ENCODE assay signal across 10 cellular contexts in genomic region chr17:45241315-45242011, GRCh38. TPM values are rescaled to one million over a fixed set of nuclear protein-coding genes. Genes with fewer than 3 reads are reported as not detected.
DNase-seq lines count a peak whose midpoint lies in the region; ATAC-seq and TF ChIP-seq lines count a peak whose summit lies in the region.
"Had no signal": no experiment of that assay in that cellular context is flagged by ENCODE, and none has a peak within 500 bp of the region (broad histone marks: within the 10 kb centered on the region; RNA-seq: fewer than 3 reads in every experiment).

No MANE protein-coding gene starts in this region.

- peak overlapping the region; percentile 97 for H3K4me2 ChIP-seq in hepatocyte

- peak overlapping the region; percentile 77 for H3K4me3 Mint-ChIP-seq in WTC11
- no peak overlapping the region for H3K4me3 Mint-ChIP-seq in HFFc6
- H3K4me3 Mint-ChIP-seq: activated naive CD8-positive, alpha-beta T cell had no signal

- WGBS in hepatocyte (ENCODE audit: low lambda C conversion rate, missing lambda C conversion rate): 3% methylated on average over 29 of the region's 60 CpGs
- 17 to 62% methylated on average over 60 of the region's 60 CpGs for WGBS in sigmoid colon, 2 donors

- no peak overlapping the region for H3K27ac Mint-ChIP-seq in WTC11
- no peak overlapping the region for H3K27ac Mint-ChIP-seq in HFFc6

- CTCF ChIA-PET in WTC11 (lab: Charles Lee): interaction anchor here (0.8 to 9.1 kb wide), 16 partner anchors 9 to 154 kb away, joined by 3 to 179 read pairs (median 6); partner anchors contain the start of genes ACBD4 and HEXIM1

- DNase-seq in NCI-H1105 treated with DMSO at 0.1 percent for 48 hours (lab: John Stamatoyannopoulos, UW) (peak; percentile 79), WTC11 (ENCODE audit: low spot score) (peak; percentile 79), hepatocyte (ENCODE audit: low spot score) (peak; percentile 81), sigmoid colon (no peak), GM13977 (ENCODE audit: low spot score) (no peak), HFFc6 (no peak)
- DNase-seq in central memory CD4-positive, alpha-beta T cell: no peak

- H3K27me3 Mint-ChIP-seq in WTC11 (ENCODE audit: low read depth) (peaks cover 48% of the 10 kb centered on the region), HFFc6 (ENCODE audit: insufficient read depth) (peaks cover 10% of the 10 kb centered on the region)
- H3K27me3 Mint-ChIP-seq: activated naive CD8-positive, alpha-beta T cell had no signal

- H3K9me3 ChIP-seq in hepatocyte (ENCODE audit: low read depth): no peaks in the 10 kb centered on the region
- no peaks in the 10 kb centered on the region for H3K9me3 ChIP-seq in sigmoid colon

- no peaks in the 10 kb centered on the region for H3K9me2 ChIP-seq in hepatocyte (replicated peaks; ENCODE audit: insufficient read depth)

- intact Hi-C loops in sigmoid colon (cut with DNase I): no loop called here

- TF ChIP-seq EP300 in sigmoid colon (IDR thresholded peaks at IDR 0.05): no peak

- no peaks in the 10 kb centered on the region for H3K9me3 Mint-ChIP-seq in WTC11
- no peaks in the 10 kb centered on the region for H3K9me3 Mint-ChIP-seq in HFFc6

- TF ChIP-seq CTCF in WTC11 (IDR thresholded peaks at IDR 0.05): no peak
- TF ChIP-seq CTCF in hepatocyte (IDR thresholded peaks at IDR 0.05; ENCODE audit: poor library complexity): no peak
- TF ChIP-seq CTCF in sigmoid colon (IDR thresholded peaks at IDR 0.05): no peak
- TF ChIP-seq CTCF in GM13977 (IDR thresholded peaks at IDR 0.05; ENCODE audit: extremely low read depth, insufficient read depth, missing control alignments): no peak
- TF ChIP-seq CTCF in HFFc6 (IDR thresholded peaks at IDR 0.05): no peak

- H3K4me1 Mint-ChIP-seq in WTC11: peaks cover 12% of the 10 kb centered on the region
- H3K4me1 Mint-ChIP-seq in HFFc6 (ENCODE audit: low read depth): peaks cover 15% of the 10 kb centered on the region

- no peak for TF ChIP-seq POLR2A in sigmoid colon (IDR thresholded peaks at IDR 0.05)

- POLR2A ChIA-PET in WTC11 (lab: Charles Lee): interaction anchor here (0.5 to 1.5 kb wide), 2 partner anchors 10 to 29 kb away, joined by 3 to 4 read pairs; no protein-coding TSS in a partner anchor

- ATAC-seq in WTC11: peak; percentile 55
- ATAC-seq in HG03439 (IDR thresholded peaks at IDR 0.05; ENCODE audit: unreplicated experiment): no peak

- H3K27me3 ChIP-seq in hepatocyte (peaks cover 22% of the 10 kb centered on the region), sigmoid colon (peaks cover 16 to 40% (median 18%) of the 10 kb centered on the region in 3 donors)

- peak overlapping the region; percentile 58 for H3K4me3 ChIP-seq in hepatocyte
- peak overlapping the region in 3 of 4 donors; percentile 8 to 33 (median 27) for H3K4me3 ChIP-seq in sigmoid colon

- in situ Hi-C loops in GM13977 (cut with MboI; ENCODE audit: low pct_unique_long_range_greater_than_20kb, low sequenced_read_pairs, unreplicated experiment): no loop called here

- H3K36me3 ChIP-seq in hepatocyte (replicated peaks; ENCODE audit: insufficient read depth, low read depth) (no peaks in the 10 kb centered on the region), sigmoid colon (no peaks in the 10 kb centered on the region)

- H3K79me2 ChIP-seq in hepatocyte: no peaks in the 10 kb centered on the region

- H3K36me3 Mint-ChIP-seq in WTC11 (no peaks in the 10 kb centered on the region), HFFc6 (ENCODE audit: low read depth) (no peaks in the 10 kb centered on the region)

- H2AFZ ChIP-seq in hepatocyte: peak overlapping the region; percentile 68

- no peak overlapping the region for H3K27ac ChIP-seq in hepatocyte
- no peak overlapping the region for H3K27ac ChIP-seq in sigmoid colon

- H3K4me1 ChIP-seq in hepatocyte (ENCODE audit: insufficient read depth): peaks cover 11% of the 10 kb centered on the region
- peaks cover 0 to 15% (median 14%) of the 10 kb centered on the region in 4 donors for H3K4me1 ChIP-seq in sigmoid colon

- no peaks in the 10 kb centered on the region for H4K20me1 ChIP-seq in hepatocyte (ENCODE audit: insufficient read depth, poor library complexity, severe bottlenecking)

TF ChIP-seq in WTC11, 78 proteins besides CTCF, POLR2A, EP300 and RAD21:
- 0 out of 2 replicates have a peak, but pooled peaks have one; percentile 9 for TF ChIP-seq E2F1 (CRISPR knock-in tag; IDR thresholded peaks at IDR 0.05)
- 0 out of 2 replicates have a peak, but pooled peaks have one; percentile 32 for TF ChIP-seq E2F5 (CRISPR knock-in tag; IDR thresholded peaks at IDR 0.05)
- TF ChIP-seq FOXP1 (CRISPR knock-in tag; IDR thresholded peaks at IDR 0.05; ENCODE audit: borderline replicate concordance): no peak

RNA-seq across cellular contexts. Expression of gene FMNL1, which starts 19.8 kb away (rescaled TPM):
- total RNA-seq in WTC11 (2021): 5.3 to 7.9 TPM (median 7.3 TPM) in 3 replicates
- 0.30 and 1.4 TPM in 2 replicates for total RNA-seq in hepatocyte
- 1.2 and 2.9 TPM in 2 replicates for polyA plus RNA-seq in hepatocyte
- 10 to 100 TPM in 3 of 4 donors, 1 to 10 TPM in 1; 8.9 to 12.7 (median 11.0) TPM for total RNA-seq in sigmoid colon
- polyA plus RNA-seq in sigmoid colon: 10 to 100 TPM in 2 of 3 donors, 1 to 10 TPM in 1; 9.2 to 35.5 (median 10.8) TPM
- total RNA-seq in HFFc6 (2021; fragmentation: NEBNext Ultra II Directional; extraction: Animal tissue kit (Norgen Biotek cat#: 25700)): 1 to 10 TPM; 1.6 to 8.0 (median 6.0) TPM

RNA-seq across cellular contexts. Expression of gene SPATA32, which starts 20.4 kb away (rescaled TPM):
- total RNA-seq in WTC11 (2021) (0.14 to 0.15 TPM in 2 of 3 replicates, not detected in the other), hepatocyte (not detected in 2 replicates), sigmoid colon (not detected)
- polyA plus RNA-seq in hepatocyte (0.19 and 0.31 TPM in 2 replicates), sigmoid colon (under 1 TPM in 1 of 3 donors, not detected in 2; 0.07 TPM)
- under 1 TPM in 1 of 6 experiments, not detected in 5; 0.11 TPM for total RNA-seq in HFFc6 (2021; fragmentation: NEBNext Ultra II Directional; extraction: Animal tissue kit (Norgen Biotek cat#: 25700))
- total RNA-seq: lung microvascular endothelial cell had no signal

Comparison
In these comparisons a context has a peak if more than half of its experiments do, and no peak if none do; other contexts are left out.
1. DNase-seq: peak in NCI-H1105 treated with DMSO at 0.1 percent for 48 hours (single experiment), WTC11 (single experiment) and hepatocyte (single experiment); none in sigmoid colon (single experiment), GM13977 (single experiment), central memory CD4-positive, alpha-beta T cell (single experiment) and HFFc6 (single experiment).